ENCODE assay signal across 1 cellular context in genomic region chr4:86892639-86892965, GRCh38.
TF ChIP-seq lines count a peak whose summit lies in the region.

No MANE protein-coding gene starts in this region.

TF ChIP-seq in HepG2, 621 proteins besides CTCF, POLR2A, EP300 and RAD21:
- TF ChIP-seq CENPT (CRISPR knock-in tag; IDR thresholded peaks at IDR 0.05; ENCODE audit: low read depth) = no peak
